In genomic region chr2:27771202-27771547, GRCh38 we compare ENCODE assay signal across 2 cellular contexts.
TF ChIP-seq lines count a peak whose summit lies in the region.

No MANE protein-coding gene starts in this region.

TF ChIP-seq in SK-N-SH, 30 proteins besides CTCF, POLR2A, EP300 and RAD21 (continued from another document):
- TF ChIP-seq, protein P1, sequence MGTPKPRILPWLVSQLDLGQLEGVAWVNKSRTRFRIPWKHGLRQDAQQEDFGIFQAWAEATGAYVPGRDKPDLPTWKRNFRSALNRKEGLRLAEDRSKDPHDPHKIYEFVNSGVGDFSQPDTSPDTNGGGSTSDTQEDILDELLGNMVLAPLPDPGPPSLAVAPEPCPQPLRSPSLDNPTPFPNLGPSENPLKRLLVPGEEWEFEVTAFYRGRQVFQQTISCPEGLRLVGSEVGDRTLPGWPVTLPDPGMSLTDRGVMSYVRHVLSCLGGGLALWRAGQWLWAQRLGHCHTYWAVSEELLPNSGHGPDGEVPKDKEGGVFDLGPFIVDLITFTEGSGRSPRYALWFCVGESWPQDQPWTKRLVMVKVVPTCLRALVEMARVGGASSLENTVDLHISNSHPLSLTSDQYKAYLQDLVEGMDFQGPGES (IDR thresholded peaks at IDR 0.05; ENCODE audit: low read depth, low read length): no peak
- TF ChIP-seq RXRA (IDR thresholded peaks at IDR 0.05; ENCODE audit: borderline replicate concordance, low read depth): no peak
- no peak for TF ChIP-seq PBX3 (IDR thresholded peaks at IDR 0.05)
- TF ChIP-seq, protein P2, sequence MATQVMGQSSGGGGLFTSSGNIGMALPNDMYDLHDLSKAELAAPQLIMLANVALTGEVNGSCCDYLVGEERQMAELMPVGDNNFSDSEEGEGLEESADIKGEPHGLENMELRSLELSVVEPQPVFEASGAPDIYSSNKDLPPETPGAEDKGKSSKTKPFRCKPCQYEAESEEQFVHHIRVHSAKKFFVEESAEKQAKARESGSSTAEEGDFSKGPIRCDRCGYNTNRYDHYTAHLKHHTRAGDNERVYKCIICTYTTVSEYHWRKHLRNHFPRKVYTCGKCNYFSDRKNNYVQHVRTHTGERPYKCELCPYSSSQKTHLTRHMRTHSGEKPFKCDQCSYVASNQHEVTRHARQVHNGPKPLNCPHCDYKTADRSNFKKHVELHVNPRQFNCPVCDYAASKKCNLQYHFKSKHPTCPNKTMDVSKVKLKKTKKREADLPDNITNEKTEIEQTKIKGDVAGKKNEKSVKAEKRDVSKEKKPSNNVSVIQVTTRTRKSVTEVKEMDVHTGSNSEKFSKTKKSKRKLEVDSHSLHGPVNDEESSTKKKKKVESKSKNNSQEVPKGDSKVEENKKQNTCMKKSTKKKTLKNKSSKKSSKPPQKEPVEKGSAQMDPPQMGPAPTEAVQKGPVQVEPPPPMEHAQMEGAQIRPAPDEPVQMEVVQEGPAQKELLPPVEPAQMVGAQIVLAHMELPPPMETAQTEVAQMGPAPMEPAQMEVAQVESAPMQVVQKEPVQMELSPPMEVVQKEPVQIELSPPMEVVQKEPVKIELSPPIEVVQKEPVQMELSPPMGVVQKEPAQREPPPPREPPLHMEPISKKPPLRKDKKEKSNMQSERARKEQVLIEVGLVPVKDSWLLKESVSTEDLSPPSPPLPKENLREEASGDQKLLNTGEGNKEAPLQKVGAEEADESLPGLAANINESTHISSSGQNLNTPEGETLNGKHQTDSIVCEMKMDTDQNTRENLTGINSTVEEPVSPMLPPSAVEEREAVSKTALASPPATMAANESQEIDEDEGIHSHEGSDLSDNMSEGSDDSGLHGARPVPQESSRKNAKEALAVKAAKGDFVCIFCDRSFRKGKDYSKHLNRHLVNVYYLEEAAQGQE (IDR thresholded peaks at IDR 0.05; ENCODE audit: low read depth, low read length): no peak
- no peak for TF ChIP-seq FOXM1 (IDR thresholded peaks at IDR 0.05; ENCODE audit: low read depth)
- TF ChIP-seq, protein P3, sequence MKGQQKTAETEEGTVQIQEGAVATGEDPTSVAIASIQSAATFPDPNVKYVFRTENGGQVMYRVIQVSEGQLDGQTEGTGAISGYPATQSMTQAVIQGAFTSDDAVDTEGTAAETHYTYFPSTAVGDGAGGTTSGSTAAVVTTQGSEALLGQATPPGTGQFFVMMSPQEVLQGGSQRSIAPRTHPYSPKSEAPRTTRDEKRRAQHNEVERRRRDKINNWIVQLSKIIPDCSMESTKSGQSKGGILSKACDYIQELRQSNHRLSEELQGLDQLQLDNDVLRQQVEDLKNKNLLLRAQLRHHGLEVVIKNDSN (IDR thresholded peaks at IDR 0.05; ENCODE audit: borderline replicate concordance, low read depth): no peak
- TF ChIP-seq MXI1 (IDR thresholded peaks at IDR 0.05; ENCODE audit: low read depth, low read length): no peak
- no peak for TF ChIP-seq CHD2 (IDR thresholded peaks at IDR 0.05; ENCODE audit: low read length, partially characterized antibody)
- TF ChIP-seq NRF1 (IDR thresholded peaks at IDR 0.05; ENCODE audit: low read depth, low read length): no peak
- TF ChIP-seq EZH2phosphoT487 (IDR thresholded peaks at IDR 0.05; ENCODE audit: borderline replicate concordance, low read depth): no peak
- no peak for TF ChIP-seq YY1 (IDR thresholded peaks at IDR 0.05; ENCODE audit: low read depth)
- TF ChIP-seq FOSL2 (IDR thresholded peaks at IDR 0.05; ENCODE audit: borderline replicate concordance, low read depth): no peak
- no peak for TF ChIP-seq FOXJ3 (CRISPR knock-in tag; IDR thresholded peaks at IDR 0.05)

TF ChIP-seq in SK-N-SH treated with all-trans-retinoic acid at 6 μM for 48 hours, 23 proteins besides CTCF, POLR2A, EP300 and RAD21 (continued from another document):
- TF ChIP-seq, protein P4, sequence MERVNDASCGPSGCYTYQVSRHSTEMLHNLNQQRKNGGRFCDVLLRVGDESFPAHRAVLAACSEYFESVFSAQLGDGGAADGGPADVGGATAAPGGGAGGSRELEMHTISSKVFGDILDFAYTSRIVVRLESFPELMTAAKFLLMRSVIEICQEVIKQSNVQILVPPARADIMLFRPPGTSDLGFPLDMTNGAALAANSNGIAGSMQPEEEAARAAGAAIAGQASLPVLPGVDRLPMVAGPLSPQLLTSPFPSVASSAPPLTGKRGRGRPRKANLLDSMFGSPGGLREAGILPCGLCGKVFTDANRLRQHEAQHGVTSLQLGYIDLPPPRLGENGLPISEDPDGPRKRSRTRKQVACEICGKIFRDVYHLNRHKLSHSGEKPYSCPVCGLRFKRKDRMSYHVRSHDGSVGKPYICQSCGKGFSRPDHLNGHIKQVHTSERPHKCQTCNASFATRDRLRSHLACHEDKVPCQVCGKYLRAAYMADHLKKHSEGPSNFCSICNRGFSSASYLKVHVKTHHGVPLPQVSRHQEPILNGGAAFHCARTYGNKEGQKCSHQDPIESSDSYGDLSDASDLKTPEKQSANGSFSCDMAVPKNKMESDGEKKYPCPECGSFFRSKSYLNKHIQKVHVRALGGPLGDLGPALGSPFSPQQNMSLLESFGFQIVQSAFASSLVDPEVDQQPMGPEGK (CRISPR knock-in tag; IDR thresholded peaks at IDR 0.05; ENCODE audit: borderline replicate concordance): no peak
- TF ChIP-seq ZC3H10 (CRISPR knock-in tag; IDR thresholded peaks at IDR 0.05) (no peak), ZFP3 (CRISPR knock-in tag; IDR thresholded peaks at IDR 0.05) (no peak), CREB5 (CRISPR knock-in tag; IDR thresholded peaks at IDR 0.05; ENCODE audit: low read depth) (no peak), PPARA (CRISPR knock-in tag; IDR thresholded peaks at IDR 0.05; ENCODE audit: borderline replicate concordance) (no peak), CSDC2 (CRISPR knock-in tag; IDR thresholded peaks at IDR 0.05) (no peak), TOX (CRISPR knock-in tag; IDR thresholded peaks at IDR 0.05; ENCODE audit: borderline replicate concordance) (no peak), OSR1 (CRISPR knock-in tag; IDR thresholded peaks at IDR 0.05) (no peak), TCF4 (CRISPR knock-in tag; IDR thresholded peaks at IDR 0.05; ENCODE audit: borderline replicate concordance) (no peak), TSHZ2 (CRISPR knock-in tag; IDR thresholded peaks at IDR 0.05) (no peak), ZNF70 (CRISPR knock-in tag; IDR thresholded peaks at IDR 0.05) (no peak)
